Comparison of ENCODE assay signal across 9 cellular contexts in genomic region chr14:97977711-97978261, GRCh38.
DNase-seq lines count a peak whose midpoint lies in the region; ATAC-seq and TF ChIP-seq lines count a peak whose summit lies in the region.
"Had no signal": no experiment of that assay in that cellular context is flagged by ENCODE, and none has a peak within 500 bp of the region (broad histone marks: within the 10 kb centered on the region; RNA-seq: fewer than 3 reads in every experiment).

No MANE protein-coding gene starts in this region.

- peaks cover 19% of the 10 kb centered on the region for H3K36me3 Mint-ChIP-seq in activated CD8-positive, alpha-beta memory T cell treated with anti-CD3 and anti-CD28 coated beads, Interleukin-2, amount 10 ng/mL, durations not matched to agents 7 days and 5 days

- intact Hi-C loops in posterior cingulate gyrus (cut with DNase I), result loop anchor here (5.0 kb wide), 1 partner anchor 1290 kb away; no protein-coding TSS in a partner anchor

- H3K4me1 Mint-ChIP-seq in activated CD8-positive, alpha-beta memory T cell treated with anti-CD3 and anti-CD28 coated beads, Interleukin-2, amount 10 ng/mL, durations not matched to agents 7 days and 5 days, result peaks cover 49% of the 10 kb centered on the region

- peak; percentile 98 for DNase-seq in NCI-H2171 treated with DMSO at 0.1 percent for 48 hours (lab: John Stamatoyannopoulos, UW)
- peak; percentile 88 for DNase-seq in activated CD8-positive, alpha-beta memory T cell treated with anti-CD3 and anti-CD28 coated beads, Interleukin-2, amount 10 ng/mL, durations not matched to agents 7 days and 5 days
- peak; percentile 13 for DNase-seq in epithelial cell of proximal tubule (ENCODE audit: low read depth)
- DNase-seq in posterior cingulate gyrus, result peak; percentile 58 to 93 (median 72)
- peak; percentile 27 for DNase-seq in thoracic aorta (ENCODE audit: low spot score)

- H3K9me3 ChIP-seq in thoracic aorta, result no peaks in the 10 kb centered on the region
- H3K9me3 ChIP-seq: neutrophil had no signal

- H3K4me3 ChIP-seq in epithelial cell of proximal tubule (ENCODE audit: low read depth, low read length), result peak overlapping the region; percentile 50
- peak overlapping the region; percentile 65 for H3K4me3 ChIP-seq in thoracic aorta

- H3K27me3 Mint-ChIP-seq in activated CD8-positive, alpha-beta memory T cell treated with anti-CD3 and anti-CD28 coated beads, Interleukin-2, amount 10 ng/mL, durations not matched to agents 7 days and 5 days, result no peaks in the 10 kb centered on the region

- H3K4me3 Mint-ChIP-seq in activated CD8-positive, alpha-beta memory T cell treated with anti-CD3 and anti-CD28 coated beads, Interleukin-2, amount 10 ng/mL, durations not matched to agents 7 days and 5 days, result peak overlapping the region; percentile 84

- CTCF ChIA-PET in activated CD8-positive, alpha-beta memory T cell treated with anti-CD3 and anti-CD28 coated beads, Interleukin-2, amount 10 ng/mL, durations not matched to agents 7 days and 5 days (lab: Charles Lee), result interaction anchor here (0.7 to 3.2 kb wide), 33 partner anchors 9 to 1297 kb away, joined by 3 to 46 read pairs (median 4); partner anchors contain the start of gene BCL11B

- no peaks in the 10 kb centered on the region for H3K9me3 Mint-ChIP-seq in activated CD8-positive, alpha-beta memory T cell treated with anti-CD3 and anti-CD28 coated beads, Interleukin-2, amount 10 ng/mL, durations not matched to agents 7 days and 5 days (ENCODE audit: low read depth)

- peak; percentile 90 for ATAC-seq in activated CD8-positive, alpha-beta memory T cell treated with anti-CD3 and anti-CD28 coated beads, Interleukin-2, amount 10 ng/mL, durations not matched to agents 7 days and 5 days
- ATAC-seq in thoracic aorta (ENCODE audit: insufficient number of reproducible peaks, low FRiP score, low read depth) (peak; percentile 49), GM19455 (IDR thresholded peaks at IDR 0.05; ENCODE audit: unreplicated experiment) (no peak), GM18907 (IDR thresholded peaks at IDR 0.05; ENCODE audit: unreplicated experiment) (no peak), HG03135 (IDR thresholded peaks at IDR 0.05; ENCODE audit: unreplicated experiment) (no peak)

- no peaks in the 10 kb centered on the region for H3K36me3 ChIP-seq in thoracic aorta
- H3K36me3 ChIP-seq: neutrophil had no signal

- H3K27me3 ChIP-seq in thoracic aorta (replicated peaks; ENCODE audit: insufficient read depth), result no peaks in the 10 kb centered on the region
- H3K27me3 ChIP-seq: neutrophil had no signal

- H3K27ac ChIP-seq in thoracic aorta, result peak overlapping the region; percentile 41 to 59
- H3K27ac ChIP-seq: neutrophil had no signal

- H3K27ac Mint-ChIP-seq in activated CD8-positive, alpha-beta memory T cell treated with anti-CD3 and anti-CD28 coated beads, Interleukin-2, amount 10 ng/mL, durations not matched to agents 7 days and 5 days, result peak overlapping the region; percentile 95

- TF ChIP-seq CTCF in epithelial cell of proximal tubule (conservative IDR thresholded peaks at IDR 0.05; ENCODE audit: low read depth, low read length), result no peak
- no peak for TF ChIP-seq CTCF in thoracic aorta (IDR thresholded peaks at IDR 0.05)

- peaks cover 0 to 29% of the 10 kb centered on the region in 2 donors for H3K4me1 ChIP-seq in thoracic aorta (ENCODE audit: control insufficient read depth in 1 of 2, low read depth in 2 of 2)

Comparison
In these comparisons a context has a peak if more than half of its experiments do, and no peak if none do; other contexts are left out.
1. DNase-seq: peak in every context shown above with its lines; median percentile 98 in NCI-H2171 treated with DMSO at 0.1 percent for 48 hours; 88 in activated CD8-positive, alpha-beta memory T cell treated with anti-CD3 and anti-CD28 coated beads, Interleukin-2, amount 10 ng/mL, durations not matched to agents 7 days and 5 days; 72 in posterior cingulate gyrus; 27 in thoracic aorta; 13 in epithelial cell of proximal tubule.
2. ATAC-seq: peak in activated CD8-positive, alpha-beta memory T cell treated with anti-CD3 and anti-CD28 coated beads, Interleukin-2, amount 10 ng/mL, durations not matched to agents 7 days and 5 days (single experiment) and thoracic aorta (single experiment); none in GM19455 (single experiment), GM18907 (single experiment) and HG03135 (single experiment).